Comparison of ENCODE assay signal across 1 cellular context in the genomic region with DNA sequence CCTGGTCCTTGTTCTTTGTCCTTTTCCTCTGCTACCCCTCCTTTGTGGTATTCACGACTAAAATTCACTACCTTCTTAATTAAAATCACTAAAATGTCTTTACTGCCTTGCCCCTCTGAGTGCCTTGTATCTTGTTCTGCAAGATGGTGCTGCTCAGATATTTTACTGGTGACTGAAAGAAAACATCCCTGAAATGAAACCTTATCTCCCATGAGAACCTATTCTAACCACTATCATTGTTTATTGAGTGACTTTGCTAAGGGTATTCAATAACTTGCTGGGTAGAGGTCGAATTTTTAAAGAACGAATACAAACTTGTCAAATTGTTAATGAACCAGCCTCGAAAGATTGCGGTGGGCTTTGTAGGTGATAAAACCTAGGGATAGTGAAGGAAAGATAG.
TF ChIP-seq lines count a peak whose summit lies in the region.

No MANE protein-coding gene starts in this region.

TF ChIP-seq in IMR-90, 13 proteins besides CTCF, POLR2A, EP300 and RAD21 (continued from another document):
- no peak for TF ChIP-seq USF2 (IDR thresholded peaks at IDR 0.05; ENCODE audit: low read depth, low read length)
- no peak for TF ChIP-seq CHD1 (IDR thresholded peaks at IDR 0.05; ENCODE audit: low read depth, low read length)
- TF ChIP-seq BHLHE40 (IDR thresholded peaks at IDR 0.05; ENCODE audit: low read depth, low read length), result no peak
- no peak for TF ChIP-seq RFX5 (IDR thresholded peaks at IDR 0.05; ENCODE audit: low read depth, low read length)
- TF ChIP-seq MAZ (IDR thresholded peaks at IDR 0.05; ENCODE audit: borderline replicate concordance, low read depth, low read length), result no peak
- TF ChIP-seq CEBPB (IDR thresholded peaks at IDR 0.05; ENCODE audit: low read depth, low read length), result no peak
- TF ChIP-seq RCOR1 (IDR thresholded peaks at IDR 0.05; ENCODE audit: insufficient replicate concordance, low read length), result no peak
TF ChIP-seq in IMR-90: peak in this region for 0.
